In the genomic region with DNA sequence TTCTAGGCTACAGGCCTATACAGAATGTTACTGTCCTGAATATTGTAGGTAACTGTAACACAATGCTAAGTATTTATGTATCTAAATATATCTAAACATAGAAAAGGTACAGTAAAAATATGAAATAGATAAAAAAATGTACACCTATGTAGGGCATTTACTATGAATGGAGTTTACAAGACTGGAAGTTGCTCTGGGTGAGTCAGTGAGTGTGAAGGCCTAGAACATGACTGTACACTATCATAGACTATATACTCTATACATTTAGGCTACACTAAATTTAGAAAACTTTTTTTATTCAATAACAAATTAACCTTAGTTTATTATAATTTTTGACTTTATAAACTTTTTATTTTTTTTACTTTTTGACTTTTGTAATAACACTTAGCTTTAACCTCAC, we compare ENCODE assay signal across 20 cellular contexts.
"Had no signal": no experiment of that assay in that cellular context is flagged by ENCODE, and none has a peak within 500 bp of the region (broad histone marks: within the 10 kb centered on the region; RNA-seq: fewer than 3 reads in every experiment).

No MANE protein-coding gene starts in this region.

- FAIRE-seq: K562 had no signal

- ATAC-seq: activated CD4-positive, alpha-beta T cell treated with anti-CD3 and anti-CD28 coated beads for 36 hours; K562 had no signal

- H3K4me3 ChIP-seq: K562, SK-N-MC had no signal

- DNase-seq: activated B cell treated with CpG ODN at 0.5 μM for 24 hours; activated CD4-positive, alpha-beta memory T cell treated with anti-CD3 and anti-CD28 coated beads, Interleukin-2, amount 10 ng/mL, durations not matched to agents 7 days and 5 days; activated CD4-positive, alpha-beta T cell treated with anti-CD3 and anti-CD28 coated beads for 36 hours; activated CD4-positive, alpha-beta T cell treated with anti-CD3 and anti-CD28 coated beads, Interleukin-2, amount 50 U/mL, for 1 hour; activated gamma-delta T cell; activated naive CD4-positive, alpha-beta T cell treated with anti-CD3 and anti-CD28 coated beads for 36 hours; activated naive CD8-positive, alpha-beta T cell treated with anti-CD3 and anti-CD28 coated beads for 36 hours; activated T-cell treated with anti-CD3 and anti-CD28 coated beads for 4 hours; activated T-cell treated with anti-CD3 and anti-CD28 coated beads, Interleukin-2, amount 50 U/mL, for 48 hours; anterior cingulate cortex; Karpas-422; MM.1S; NCI-H1105; NCI-H1436; NCI-H187; NCI-H2081; NCI-H446; NCI-H524 had no signal

- H3K27ac ChIP-seq: SK-N-MC had no signal
